Comparison of ENCODE assay signal across 8 cellular contexts in the genomic region with DNA sequence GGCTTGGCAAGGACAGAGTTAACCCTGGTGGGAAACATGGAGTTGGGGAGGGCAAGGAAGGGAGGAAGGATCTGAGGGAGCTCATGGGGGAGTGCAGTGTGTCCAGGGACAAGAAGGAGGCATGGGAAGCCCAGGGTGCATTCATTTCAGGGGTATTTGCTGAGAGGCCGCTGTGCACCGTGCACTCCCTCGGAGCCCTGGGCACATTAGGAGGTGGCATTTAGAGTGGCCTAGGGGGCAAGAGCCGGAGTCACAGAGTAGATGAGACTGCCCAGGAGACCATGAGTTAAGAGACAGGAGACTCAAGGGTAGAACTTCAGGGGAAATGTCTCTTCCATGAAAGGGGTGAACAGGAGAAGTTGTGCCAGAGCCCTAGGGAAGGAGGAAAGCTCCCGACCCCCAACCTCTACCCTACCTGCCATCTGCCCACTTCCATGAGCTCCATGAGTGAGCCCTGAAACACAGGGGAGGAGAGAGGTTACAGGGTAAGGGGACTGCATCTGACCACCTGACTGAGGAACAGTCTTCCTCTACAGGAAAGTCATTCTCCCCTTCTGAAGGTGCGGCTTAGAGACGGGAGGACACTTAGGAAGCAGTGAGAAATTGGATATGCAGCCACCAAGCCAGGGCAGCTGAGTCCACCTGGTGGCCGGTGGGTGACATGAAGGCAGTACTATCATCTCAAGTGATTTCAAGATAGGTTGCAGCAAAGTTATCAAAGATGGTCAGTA. TPM values are rescaled to one million over a fixed set of nuclear protein-coding genes. Genes with fewer than 3 reads are reported as not detected.
DNase-seq lines count a peak whose midpoint lies in the region; ATAC-seq lines count a peak whose summit lies in the region.

No MANE protein-coding gene starts in this region.

- POLR2A ChIA-PET in activated CD4-positive, alpha-beta T cell treated with anti-CD3 and anti-CD28 coated beads for 36 hours (lab: Charles Lee) = no interaction called here

- intact Hi-C loops in activated CD4-positive, alpha-beta T cell treated with anti-CD3 and anti-CD28 coated beads for 36 hours (cut with DNase I, micrococcal nuclease) = loop anchor here in 1 of 2 experiments (1.0 to 5.0 kb wide), 2 partner anchors 515 to 674 kb away; no protein-coding TSS in a partner anchor

- H3K27me3 Mint-ChIP-seq in activated CD4-positive, alpha-beta T cell treated with anti-CD3 and anti-CD28 coated beads for 36 hours = no peaks in the 10 kb centered on the region

- H3K4me1 Mint-ChIP-seq in activated CD4-positive, alpha-beta T cell treated with anti-CD3 and anti-CD28 coated beads for 36 hours = no peaks in the 10 kb centered on the region

- DNase-seq in activated CD4-positive, alpha-beta T cell treated with anti-CD3 and anti-CD28 coated beads for 36 hours = peak; percentile 66
- no peak for DNase-seq in activated CD4-positive, alpha-beta T cell treated with anti-CD3 and anti-CD28 coated beads for 1 hour
- peak; percentile 26 for DNase-seq in NCI-H146 treated with DMSO at 0.1 percent for 48 hours (lab: John Stamatoyannopoulos, UW; ENCODE audit: unreplicated experiment)
- peak in 4 of 5 donors; percentile 5 to 30 (median 10) for DNase-seq in T-helper 1 cell
- peak; percentile 69 for DNase-seq in cerebellum (ENCODE audit: low spot score)
- DNase-seq in kidney glomerular epithelial cell (lab: John Stamatoyannopoulos, UW) = peak; percentile 73
- peak; percentile 37 for DNase-seq in stimulated activated CD4-positive, alpha-beta T cell treated with anti-CD3 and anti-CD28 coated beads, Interleukin-4, amount 100 ng/mL, for 24 hours

- CTCF ChIA-PET in activated CD4-positive, alpha-beta T cell treated with anti-CD3 and anti-CD28 coated beads for 36 hours (lab: Charles Lee) = interaction anchor here (0.6 to 1.4 kb wide), 7 partner anchors 10 to 515 kb away, joined by 3 to 5 read pairs (median 3); no protein-coding TSS in a partner anchor

- H3K36me3 Mint-ChIP-seq in activated CD4-positive, alpha-beta T cell treated with anti-CD3 and anti-CD28 coated beads for 36 hours (ENCODE audit: low read depth) = no peaks in the 10 kb centered on the region

- no peak for ATAC-seq in activated CD4-positive, alpha-beta T cell treated with anti-CD3 and anti-CD28 coated beads for 36 hours
- no peak for ATAC-seq in GM19455 (IDR thresholded peaks at IDR 0.05; ENCODE audit: unreplicated experiment)

- no peaks in the 10 kb centered on the region for H3K9me3 Mint-ChIP-seq in activated CD4-positive, alpha-beta T cell treated with anti-CD3 and anti-CD28 coated beads for 36 hours (ENCODE audit: low read depth)

- no peak overlapping the region for H3K4me3 Mint-ChIP-seq in activated CD4-positive, alpha-beta T cell treated with anti-CD3 and anti-CD28 coated beads for 36 hours

- H3K27ac Mint-ChIP-seq in activated CD4-positive, alpha-beta T cell treated with anti-CD3 and anti-CD28 coated beads for 36 hours = no peak overlapping the region

RNA-seq across cellular contexts. Expression of a gene that starts 58.5 kb away (rescaled TPM):
- 10 to 100 TPM; 65.8 to 74.5 TPM for total RNA-seq in activated CD4-positive, alpha-beta T cell treated with anti-CD3 and anti-CD28 coated beads for 36 hours
- 108 TPM for total RNA-seq in cerebellum
